1 cellular context compared by ENCODE assay signal in the genomic region with DNA sequence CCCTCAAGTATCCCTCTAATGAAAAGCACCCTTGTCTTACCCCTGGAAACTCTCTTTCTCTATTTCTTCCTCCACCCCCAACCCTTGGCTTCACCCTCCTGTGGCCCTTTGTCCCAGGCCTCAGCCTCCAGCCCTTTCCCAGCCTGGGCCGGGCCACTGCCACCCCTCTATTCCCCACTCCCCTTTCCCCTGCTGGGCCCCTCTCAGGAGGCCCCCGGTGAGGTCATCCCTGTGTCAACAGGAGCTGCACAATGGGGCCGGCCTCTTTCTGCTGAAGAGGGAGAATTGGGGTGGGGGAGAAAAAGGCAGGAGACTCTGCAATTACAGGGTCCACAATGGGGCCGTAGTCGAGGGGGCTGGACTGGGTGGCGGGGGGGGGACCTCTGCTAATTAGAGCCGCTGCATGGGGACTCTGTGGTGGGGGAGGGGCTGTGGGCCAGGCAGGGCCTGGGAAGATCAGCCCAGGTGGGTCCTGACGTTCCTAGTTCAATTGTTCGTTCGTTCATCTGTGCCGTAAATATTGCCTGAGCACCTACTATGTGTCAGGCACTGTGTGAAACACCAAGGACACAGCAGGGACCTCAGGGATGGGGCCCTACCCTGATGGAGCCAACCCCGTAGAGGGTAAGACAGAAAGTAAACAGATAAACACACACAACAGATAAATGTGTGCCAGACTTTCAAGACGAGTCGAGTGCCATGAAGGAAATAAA.
TF ChIP-seq lines count a peak whose summit lies in the region.

No MANE protein-coding gene starts in this region.

TF ChIP-seq in HepG2, 621 proteins besides CTCF, POLR2A, EP300 and RAD21 (continued from another document and continues in another):
- TF ChIP-seq, protein P1, sequence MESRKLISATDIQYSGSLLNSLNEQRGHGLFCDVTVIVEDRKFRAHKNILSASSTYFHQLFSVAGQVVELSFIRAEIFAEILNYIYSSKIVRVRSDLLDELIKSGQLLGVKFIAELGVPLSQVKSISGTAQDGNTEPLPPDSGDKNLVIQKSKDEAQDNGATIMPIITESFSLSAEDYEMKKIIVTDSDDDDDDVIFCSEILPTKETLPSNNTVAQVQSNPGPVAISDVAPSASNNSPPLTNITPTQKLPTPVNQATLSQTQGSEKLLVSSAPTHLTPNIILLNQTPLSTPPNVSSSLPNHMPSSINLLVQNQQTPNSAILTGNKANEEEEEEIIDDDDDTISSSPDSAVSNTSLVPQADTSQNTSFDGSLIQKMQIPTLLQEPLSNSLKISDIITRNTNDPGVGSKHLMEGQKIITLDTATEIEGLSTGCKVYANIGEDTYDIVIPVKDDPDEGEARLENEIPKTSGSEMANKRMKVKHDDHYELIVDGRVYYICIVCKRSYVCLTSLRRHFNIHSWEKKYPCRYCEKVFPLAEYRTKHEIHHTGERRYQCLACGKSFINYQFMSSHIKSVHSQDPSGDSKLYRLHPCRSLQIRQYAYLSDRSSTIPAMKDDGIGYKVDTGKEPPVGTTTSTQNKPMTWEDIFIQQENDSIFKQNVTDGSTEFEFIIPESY (CRISPR knock-in tag; IDR thresholded peaks at IDR 0.05) = 0 out of 2 replicates have a peak, but pooled peaks have one; percentile 15
- no peak for TF ChIP-seq ZNF562 (CRISPR knock-in tag; IDR thresholded peaks at IDR 0.05; ENCODE audit: borderline replicate concordance)
- no peak for TF ChIP-seq ATF1 (CRISPR knock-in tag; IDR thresholded peaks at IDR 0.05)
- no peak for TF ChIP-seq ZNF841 (CRISPR knock-in tag; IDR thresholded peaks at IDR 0.05; ENCODE audit: borderline replicate concordance)
- TF ChIP-seq, protein P2, sequence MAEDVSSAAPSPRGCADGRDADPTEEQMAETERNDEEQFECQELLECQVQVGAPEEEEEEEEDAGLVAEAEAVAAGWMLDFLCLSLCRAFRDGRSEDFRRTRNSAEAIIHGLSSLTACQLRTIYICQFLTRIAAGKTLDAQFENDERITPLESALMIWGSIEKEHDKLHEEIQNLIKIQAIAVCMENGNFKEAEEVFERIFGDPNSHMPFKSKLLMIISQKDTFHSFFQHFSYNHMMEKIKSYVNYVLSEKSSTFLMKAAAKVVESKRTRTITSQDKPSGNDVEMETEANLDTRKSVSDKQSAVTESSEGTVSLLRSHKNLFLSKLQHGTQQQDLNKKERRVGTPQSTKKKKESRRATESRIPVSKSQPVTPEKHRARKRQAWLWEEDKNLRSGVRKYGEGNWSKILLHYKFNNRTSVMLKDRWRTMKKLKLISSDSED (CRISPR knock-in tag; IDR thresholded peaks at IDR 0.05) = no peak
- TF ChIP-seq TEAD3 (CRISPR knock-in tag; optimal IDR thresholded peaks at IDR 0.05; ENCODE audit: borderline replicate concordance) = no peak
- TF ChIP-seq AGO1 (IDR thresholded peaks at IDR 0.05; ENCODE audit: low read depth, low read length, poor library complexity, severe bottlenecking) = no peak
- TF ChIP-seq ZNF143 (CRISPR knock-in tag; IDR thresholded peaks at IDR 0.05) = no peak
- TF ChIP-seq, protein P3, sequence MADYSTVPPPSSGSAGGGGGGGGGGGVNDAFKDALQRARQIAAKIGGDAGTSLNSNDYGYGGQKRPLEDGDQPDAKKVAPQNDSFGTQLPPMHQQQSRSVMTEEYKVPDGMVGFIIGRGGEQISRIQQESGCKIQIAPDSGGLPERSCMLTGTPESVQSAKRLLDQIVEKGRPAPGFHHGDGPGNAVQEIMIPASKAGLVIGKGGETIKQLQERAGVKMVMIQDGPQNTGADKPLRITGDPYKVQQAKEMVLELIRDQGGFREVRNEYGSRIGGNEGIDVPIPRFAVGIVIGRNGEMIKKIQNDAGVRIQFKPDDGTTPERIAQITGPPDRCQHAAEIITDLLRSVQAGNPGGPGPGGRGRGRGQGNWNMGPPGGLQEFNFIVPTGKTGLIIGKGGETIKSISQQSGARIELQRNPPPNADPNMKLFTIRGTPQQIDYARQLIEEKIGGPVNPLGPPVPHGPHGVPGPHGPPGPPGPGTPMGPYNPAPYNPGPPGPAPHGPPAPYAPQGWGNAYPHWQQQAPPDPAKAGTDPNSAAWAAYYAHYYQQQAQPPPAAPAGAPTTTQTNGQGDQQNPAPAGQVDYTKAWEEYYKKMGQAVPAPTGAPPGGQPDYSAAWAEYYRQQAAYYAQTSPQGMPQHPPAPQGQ (CRISPR knock-in tag; IDR thresholded peaks at IDR 0.05; ENCODE audit: borderline replicate concordance) = no peak
- 0 out of 2 replicates have a peak, but pooled peaks have one; percentile 7 for TF ChIP-seq TCF7 (IDR thresholded peaks at IDR 0.05; ENCODE audit: low read depth)
- TF ChIP-seq PAX8 (CRISPR knock-in tag; IDR thresholded peaks at IDR 0.05; ENCODE audit: borderline replicate concordance) = no peak
- TF ChIP-seq RARA (CRISPR knock-in tag; IDR thresholded peaks at IDR 0.05) = peak; percentile 73
- no peak for TF ChIP-seq BRCA1 (CRISPR knock-in tag; IDR thresholded peaks at IDR 0.05)
- no peak for TF ChIP-seq KLF12 (CRISPR knock-in tag; IDR thresholded peaks at IDR 0.05; ENCODE audit: borderline replicate concordance)
- no peak for TF ChIP-seq PHF20 (CRISPR knock-in tag; IDR thresholded peaks at IDR 0.05)
- no peak for TF ChIP-seq ZNF766 (CRISPR knock-in tag; IDR thresholded peaks at IDR 0.05; ENCODE audit: borderline replicate concordance)
- peak; percentile 92 for TF ChIP-seq FOXA3 (CRISPR knock-in tag; IDR thresholded peaks at IDR 0.05)
- no peak for TF ChIP-seq AHR (CRISPR knock-in tag; IDR thresholded peaks at IDR 0.05)
- TF ChIP-seq DR1 (CRISPR knock-in tag; IDR thresholded peaks at IDR 0.05) = no peak
- TF ChIP-seq TMF1 (CRISPR knock-in tag; IDR thresholded peaks at IDR 0.05; ENCODE audit: low read depth) = no peak
- peak; percentile 54; the same call in 1 of the 2 replicates for TF ChIP-seq HNF4A (CRISPR knock-in tag; IDR thresholded peaks at IDR 0.05)
- TF ChIP-seq ZNF703 (CRISPR knock-in tag; IDR thresholded peaks at IDR 0.05; ENCODE audit: borderline replicate concordance) = no peak
- TF ChIP-seq ZNF644 (CRISPR knock-in tag; IDR thresholded peaks at IDR 0.05; ENCODE audit: low read depth) = no peak
- TF ChIP-seq, protein P4, sequence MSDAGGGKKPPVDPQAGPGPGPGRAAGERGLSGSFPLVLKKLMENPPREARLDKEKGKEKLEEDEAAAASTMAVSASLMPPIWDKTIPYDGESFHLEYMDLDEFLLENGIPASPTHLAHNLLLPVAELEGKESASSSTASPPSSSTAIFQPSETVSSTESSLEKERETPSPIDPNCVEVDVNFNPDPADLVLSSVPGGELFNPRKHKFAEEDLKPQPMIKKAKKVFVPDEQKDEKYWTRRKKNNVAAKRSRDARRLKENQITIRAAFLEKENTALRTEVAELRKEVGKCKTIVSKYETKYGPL (CRISPR knock-in tag; IDR thresholded peaks at IDR 0.05) = no peak
- TF ChIP-seq, protein P5, sequence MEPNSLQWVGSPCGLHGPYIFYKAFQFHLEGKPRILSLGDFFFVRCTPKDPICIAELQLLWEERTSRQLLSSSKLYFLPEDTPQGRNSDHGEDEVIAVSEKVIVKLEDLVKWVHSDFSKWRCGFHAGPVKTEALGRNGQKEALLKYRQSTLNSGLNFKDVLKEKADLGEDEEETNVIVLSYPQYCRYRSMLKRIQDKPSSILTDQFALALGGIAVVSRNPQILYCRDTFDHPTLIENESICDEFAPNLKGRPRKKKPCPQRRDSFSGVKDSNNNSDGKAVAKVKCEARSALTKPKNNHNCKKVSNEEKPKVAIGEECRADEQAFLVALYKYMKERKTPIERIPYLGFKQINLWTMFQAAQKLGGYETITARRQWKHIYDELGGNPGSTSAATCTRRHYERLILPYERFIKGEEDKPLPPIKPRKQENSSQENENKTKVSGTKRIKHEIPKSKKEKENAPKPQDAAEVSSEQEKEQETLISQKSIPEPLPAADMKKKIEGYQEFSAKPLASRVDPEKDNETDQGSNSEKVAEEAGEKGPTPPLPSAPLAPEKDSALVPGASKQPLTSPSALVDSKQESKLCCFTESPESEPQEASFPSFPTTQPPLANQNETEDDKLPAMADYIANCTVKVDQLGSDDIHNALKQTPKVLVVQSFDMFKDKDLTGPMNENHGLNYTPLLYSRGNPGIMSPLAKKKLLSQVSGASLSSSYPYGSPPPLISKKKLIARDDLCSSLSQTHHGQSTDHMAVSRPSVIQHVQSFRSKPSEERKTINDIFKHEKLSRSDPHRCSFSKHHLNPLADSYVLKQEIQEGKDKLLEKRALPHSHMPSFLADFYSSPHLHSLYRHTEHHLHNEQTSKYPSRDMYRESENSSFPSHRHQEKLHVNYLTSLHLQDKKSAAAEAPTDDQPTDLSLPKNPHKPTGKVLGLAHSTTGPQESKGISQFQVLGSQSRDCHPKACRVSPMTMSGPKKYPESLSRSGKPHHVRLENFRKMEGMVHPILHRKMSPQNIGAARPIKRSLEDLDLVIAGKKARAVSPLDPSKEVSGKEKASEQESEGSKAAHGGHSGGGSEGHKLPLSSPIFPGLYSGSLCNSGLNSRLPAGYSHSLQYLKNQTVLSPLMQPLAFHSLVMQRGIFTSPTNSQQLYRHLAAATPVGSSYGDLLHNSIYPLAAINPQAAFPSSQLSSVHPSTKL (CRISPR knock-in tag; IDR thresholded peaks at IDR 0.05) = peak; percentile 59
- no peak for TF ChIP-seq ZNF761 (CRISPR knock-in tag; conservative IDR thresholded peaks at IDR 0.05)
- TF ChIP-seq BHLHE40 (IDR thresholded peaks at IDR 0.05; ENCODE audit: low read length) = no peak
- TF ChIP-seq ATRX (CRISPR knock-in tag; IDR thresholded peaks at IDR 0.05; ENCODE audit: borderline replicate concordance) = no peak
- TF ChIP-seq ZNF775 (CRISPR knock-in tag; IDR thresholded peaks at IDR 0.05; ENCODE audit: borderline replicate concordance) = no peak; the same call in 1 of the 2 replicates
- TF ChIP-seq, protein P6, sequence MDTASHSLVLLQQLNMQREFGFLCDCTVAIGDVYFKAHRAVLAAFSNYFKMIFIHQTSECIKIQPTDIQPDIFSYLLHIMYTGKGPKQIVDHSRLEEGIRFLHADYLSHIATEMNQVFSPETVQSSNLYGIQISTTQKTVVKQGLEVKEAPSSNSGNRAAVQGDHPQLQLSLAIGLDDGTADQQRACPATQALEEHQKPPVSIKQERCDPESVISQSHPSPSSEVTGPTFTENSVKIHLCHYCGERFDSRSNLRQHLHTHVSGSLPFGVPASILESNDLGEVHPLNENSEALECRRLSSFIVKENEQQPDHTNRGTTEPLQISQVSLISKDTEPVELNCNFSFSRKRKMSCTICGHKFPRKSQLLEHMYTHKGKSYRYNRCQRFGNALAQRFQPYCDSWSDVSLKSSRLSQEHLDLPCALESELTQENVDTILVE (CRISPR knock-in tag; IDR thresholded peaks at IDR 0.05) = no peak
- no peak for TF ChIP-seq KDM3A (CRISPR knock-in tag; IDR thresholded peaks at IDR 0.05; ENCODE audit: low read depth)
- no peak for TF ChIP-seq GATA4 (IDR thresholded peaks at IDR 0.05; ENCODE audit: borderline replicate concordance, low read depth)
- no peak for TF ChIP-seq NR3C1 (CRISPR knock-in tag; IDR thresholded peaks at IDR 0.05)
- TF ChIP-seq NR2F1 (CRISPR knock-in tag; IDR thresholded peaks at IDR 0.05) = no peak
- TF ChIP-seq ZNF501 (CRISPR knock-in tag; IDR thresholded peaks at IDR 0.05) = no peak
- TF ChIP-seq, protein P7, sequence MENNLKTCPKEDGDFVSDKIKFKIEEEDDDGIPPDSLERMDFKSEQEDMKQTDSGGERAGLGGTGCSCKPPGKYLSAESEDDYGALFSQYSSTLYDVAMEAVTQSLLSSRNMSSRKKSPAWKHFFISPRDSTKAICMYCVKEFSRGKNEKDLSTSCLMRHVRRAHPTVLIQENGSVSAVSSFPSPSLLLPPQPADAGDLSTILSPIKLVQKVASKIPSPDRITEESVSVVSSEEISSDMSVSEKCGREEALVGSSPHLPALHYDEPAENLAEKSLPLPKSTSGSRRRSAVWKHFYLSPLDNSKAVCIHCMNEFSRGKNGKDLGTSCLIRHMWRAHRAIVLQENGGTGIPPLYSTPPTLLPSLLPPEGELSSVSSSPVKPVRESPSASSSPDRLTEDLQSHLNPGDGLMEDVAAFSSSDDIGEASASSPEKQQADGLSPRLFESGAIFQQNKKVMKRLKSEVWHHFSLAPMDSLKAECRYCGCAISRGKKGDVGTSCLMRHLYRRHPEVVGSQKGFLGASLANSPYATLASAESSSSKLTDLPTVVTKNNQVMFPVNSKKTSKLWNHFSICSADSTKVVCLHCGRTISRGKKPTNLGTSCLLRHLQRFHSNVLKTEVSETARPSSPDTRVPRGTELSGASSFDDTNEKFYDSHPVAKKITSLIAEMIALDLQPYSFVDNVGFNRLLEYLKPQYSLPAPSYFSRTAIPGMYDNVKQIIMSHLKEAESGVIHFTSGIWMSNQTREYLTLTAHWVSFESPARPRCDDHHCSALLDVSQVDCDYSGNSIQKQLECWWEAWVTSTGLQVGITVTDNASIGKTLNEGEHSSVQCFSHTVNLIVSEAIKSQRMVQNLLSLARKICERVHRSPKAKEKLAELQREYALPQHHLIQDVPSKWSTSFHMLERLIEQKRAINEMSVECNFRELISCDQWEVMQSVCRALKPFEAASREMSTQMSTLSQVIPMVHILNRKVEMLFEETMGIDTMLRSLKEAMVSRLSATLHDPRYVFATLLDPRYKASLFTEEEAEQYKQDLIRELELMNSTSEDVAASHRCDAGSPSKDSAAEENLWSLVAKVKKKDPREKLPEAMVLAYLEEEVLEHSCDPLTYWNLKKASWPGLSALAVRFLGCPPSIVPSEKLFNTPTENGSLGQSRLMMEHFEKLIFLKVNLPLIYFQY (CRISPR knock-in tag; IDR thresholded peaks at IDR 0.05; ENCODE audit: borderline replicate concordance) = peak; percentile 92; the same call in 1 of the 2 replicates
- TF ChIP-seq, protein P8, sequence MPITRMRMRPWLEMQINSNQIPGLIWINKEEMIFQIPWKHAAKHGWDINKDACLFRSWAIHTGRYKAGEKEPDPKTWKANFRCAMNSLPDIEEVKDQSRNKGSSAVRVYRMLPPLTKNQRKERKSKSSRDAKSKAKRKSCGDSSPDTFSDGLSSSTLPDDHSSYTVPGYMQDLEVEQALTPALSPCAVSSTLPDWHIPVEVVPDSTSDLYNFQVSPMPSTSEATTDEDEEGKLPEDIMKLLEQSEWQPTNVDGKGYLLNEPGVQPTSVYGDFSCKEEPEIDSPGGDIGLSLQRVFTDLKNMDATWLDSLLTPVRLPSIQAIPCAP (CRISPR knock-in tag; IDR thresholded peaks at IDR 0.05; ENCODE audit: low read depth) = no peak
- TF ChIP-seq REPIN1 (CRISPR knock-in tag; IDR thresholded peaks at IDR 0.05; ENCODE audit: borderline replicate concordance, low read depth) = no peak
- no peak for TF ChIP-seq MAZ (IDR thresholded peaks at IDR 0.05; ENCODE audit: borderline replicate concordance, low read depth, low read length)
- 0 out of 2 replicates have a peak, but pooled peaks have one; percentile 36 for TF ChIP-seq MAZ (CRISPR knock-in tag; IDR thresholded peaks at IDR 0.05; ENCODE audit: low read depth)
- no peak for TF ChIP-seq ZMYM2 (CRISPR knock-in tag; IDR thresholded peaks at IDR 0.05)
- TF ChIP-seq, protein P9, sequence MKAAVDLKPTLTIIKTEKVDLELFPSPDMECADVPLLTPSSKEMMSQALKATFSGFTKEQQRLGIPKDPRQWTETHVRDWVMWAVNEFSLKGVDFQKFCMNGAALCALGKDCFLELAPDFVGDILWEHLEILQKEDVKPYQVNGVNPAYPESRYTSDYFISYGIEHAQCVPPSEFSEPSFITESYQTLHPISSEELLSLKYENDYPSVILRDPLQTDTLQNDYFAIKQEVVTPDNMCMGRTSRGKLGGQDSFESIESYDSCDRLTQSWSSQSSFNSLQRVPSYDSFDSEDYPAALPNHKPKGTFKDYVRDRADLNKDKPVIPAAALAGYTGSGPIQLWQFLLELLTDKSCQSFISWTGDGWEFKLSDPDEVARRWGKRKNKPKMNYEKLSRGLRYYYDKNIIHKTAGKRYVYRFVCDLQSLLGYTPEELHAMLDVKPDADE (CRISPR knock-in tag; IDR thresholded peaks at IDR 0.05) = no peak
- no peak for TF ChIP-seq SSRP1 (CRISPR knock-in tag; IDR thresholded peaks at IDR 0.05)
- TF ChIP-seq KDM4B (CRISPR knock-in tag; IDR thresholded peaks at IDR 0.05) = peak; percentile 66; the same call in 1 of the 2 replicates
- TF ChIP-seq ZC3H4 (CRISPR knock-in tag; IDR thresholded peaks at IDR 0.05; ENCODE audit: borderline replicate concordance) = no peak
- no peak for TF ChIP-seq FOXC1 (CRISPR knock-in tag; IDR thresholded peaks at IDR 0.05; ENCODE audit: borderline replicate concordance)
- peak; percentile 33; the same call in 1 of the 2 replicates for TF ChIP-seq ZMYM3 (CRISPR knock-in tag; IDR thresholded peaks at IDR 0.05)
